10 cellular contexts compared by ENCODE assay signal in genomic region chr17:16980813-16981731, GRCh38. TPM values are rescaled to one million over a fixed set of nuclear protein-coding genes. Genes with fewer than 3 reads are reported as not detected.
DNase-seq lines count a peak whose midpoint lies in the region; ATAC-seq and TF ChIP-seq lines count a peak whose summit lies in the region.
"Had no signal": no experiment of that assay in that cellular context is flagged by ENCODE, and none has a peak within 500 bp of the region (broad histone marks: within the 10 kb centered on the region; RNA-seq: fewer than 3 reads in every experiment).

No MANE protein-coding gene starts in this region.

- DNase-seq in activated CD8-positive, alpha-beta memory T cell treated with anti-CD3 and anti-CD28 coated beads for 24 hours, result peak; percentile 28
- DNase-seq in activated CD8-positive, alpha-beta memory T cell treated with anti-CD3 and anti-CD28 coated beads, Interleukin-2, amount 10 ng/mL, durations not matched to agents 7 days and 5 days, result no peak
- DNase-seq in Peyer's patch (peak in 2 of 3 donors; percentile 79 to 81), GM19240 (ENCODE audit: insufficient read length, low spot score) (no peak), cerebellar nuclear complex (lab: John Stamatoyannopoulos, UW) (no peak)
- no peak for DNase-seq in activated naive CD4-positive, alpha-beta T cell treated with anti-CD3 and anti-CD28 coated beads, Interleukin-2, amount 50 U/mL, for 72 hours (ENCODE audit: low spot score in 2 of 2)

- H3K4me1 ChIP-seq in Peyer's patch, result peaks cover 0 to 4% (median 0%) of the 10 kb centered on the region in 4 donors

- no peaks in the 10 kb centered on the region for H3K36me3 ChIP-seq in Peyer's patch

- H3K36me3 Mint-ChIP-seq in activated CD8-positive, alpha-beta memory T cell treated with anti-CD3 and anti-CD28 coated beads, Interleukin-2, amount 10 ng/mL, durations not matched to agents 7 days and 5 days, result no peaks in the 10 kb centered on the region
- H3K36me3 Mint-ChIP-seq in stimulated activated memory B cell treated with anti-CD40 and anti-IgM and Interleukin-4, amounts not matched to agents 10 μg/mL and 1 μg/mL and 100 μg/mL, for 72 hours, result peaks cover 18% of the 10 kb centered on the region
- H3K36me3 Mint-ChIP-seq in activated naive CD4-positive, alpha-beta T cell treated with anti-CD3 and anti-CD28 coated beads, Interleukin-2, amount 50 U/mL, for 72 hours, result no peaks in the 10 kb centered on the region
- H3K36me3 Mint-ChIP-seq: mesothelial cell of epicardium had no signal

- H3K27ac ChIP-seq in Peyer's patch, result peak overlapping the region in 3 of 4 donors; percentile 25 to 85 (median 76)
- H3K27ac ChIP-seq: epithelial cell of prostate had no signal

- H3K4me3 ChIP-seq in Peyer's patch, result peak overlapping the region in 1 of 4 donors; percentile 1

- no peaks in the 10 kb centered on the region for H3K27me3 ChIP-seq in Peyer's patch

- peaks cover 15% of the 10 kb centered on the region for H3K4me1 Mint-ChIP-seq in activated CD8-positive, alpha-beta memory T cell treated with anti-CD3 and anti-CD28 coated beads, Interleukin-2, amount 10 ng/mL, durations not matched to agents 7 days and 5 days
- H3K4me1 Mint-ChIP-seq in stimulated activated memory B cell treated with anti-CD40 and anti-IgM and Interleukin-4, amounts not matched to agents 10 μg/mL and 1 μg/mL and 100 μg/mL, for 72 hours, result peaks cover 79% of the 10 kb centered on the region

- no peaks in the 10 kb centered on the region for H3K9me3 Mint-ChIP-seq in activated CD8-positive, alpha-beta memory T cell treated with anti-CD3 and anti-CD28 coated beads, Interleukin-2, amount 10 ng/mL, durations not matched to agents 7 days and 5 days (ENCODE audit: low read depth)
- peaks cover 2% of the 10 kb centered on the region for H3K9me3 Mint-ChIP-seq in stimulated activated memory B cell treated with anti-CD40 and anti-IgM and Interleukin-4, amounts not matched to agents 10 μg/mL and 1 μg/mL and 100 μg/mL, for 72 hours
- no peaks in the 10 kb centered on the region for H3K9me3 Mint-ChIP-seq in activated naive CD4-positive, alpha-beta T cell treated with anti-CD3 and anti-CD28 coated beads, Interleukin-2, amount 50 U/mL, for 72 hours

- no peaks in the 10 kb centered on the region for H3K27me3 Mint-ChIP-seq in activated CD8-positive, alpha-beta memory T cell treated with anti-CD3 and anti-CD28 coated beads, Interleukin-2, amount 10 ng/mL, durations not matched to agents 7 days and 5 days
- no peaks in the 10 kb centered on the region for H3K27me3 Mint-ChIP-seq in stimulated activated memory B cell treated with anti-CD40 and anti-IgM and Interleukin-4, amounts not matched to agents 10 μg/mL and 1 μg/mL and 100 μg/mL, for 72 hours

- ATAC-seq in activated CD8-positive, alpha-beta memory T cell treated with anti-CD3 and anti-CD28 coated beads, Interleukin-2, amount 10 ng/mL, durations not matched to agents 7 days and 5 days, result no peak
- ATAC-seq in HG02885 (IDR thresholded peaks at IDR 0.05; ENCODE audit: poor library complexity, unreplicated experiment), result peak; percentile 40
- ATAC-seq in stimulated activated memory B cell treated with anti-CD40 and anti-IgM and Interleukin-4, amounts not matched to agents 10 μg/mL and 1 μg/mL and 100 μg/mL, for 72 hours, result peak; percentile 90
- ATAC-seq in activated naive CD4-positive, alpha-beta T cell treated with anti-CD3 and anti-CD28 coated beads, Interleukin-2, amount 50 U/mL, for 72 hours, result no peak

- no peak for TF ChIP-seq CTCF in Peyer's patch (IDR thresholded peaks at IDR 0.05)

- no peaks in the 10 kb centered on the region for H3K9me3 ChIP-seq in Peyer's patch

- TF ChIP-seq POLR2A in Peyer's patch (IDR thresholded peaks at IDR 0.05), result no peak

- H3K27ac Mint-ChIP-seq in activated CD8-positive, alpha-beta memory T cell treated with anti-CD3 and anti-CD28 coated beads, Interleukin-2, amount 10 ng/mL, durations not matched to agents 7 days and 5 days, result no peak overlapping the region
- peak overlapping the region; percentile 98 for H3K27ac Mint-ChIP-seq in stimulated activated memory B cell treated with anti-CD40 and anti-IgM and Interleukin-4, amounts not matched to agents 10 μg/mL and 1 μg/mL and 100 μg/mL, for 72 hours
- H3K27ac Mint-ChIP-seq in activated naive CD4-positive, alpha-beta T cell treated with anti-CD3 and anti-CD28 coated beads, Interleukin-2, amount 50 U/mL, for 72 hours, result no peak overlapping the region
- H3K27ac Mint-ChIP-seq: mesothelial cell of epicardium had no signal

- CTCF ChIA-PET in activated CD8-positive, alpha-beta memory T cell treated with anti-CD3 and anti-CD28 coated beads, Interleukin-2, amount 10 ng/mL, durations not matched to agents 7 days and 5 days (lab: Charles Lee), result interaction anchor here (7.8 kb wide), 1 partner anchor 9 kb away, joined by 68 read pairs; no protein-coding TSS in a partner anchor

- no peak overlapping the region for H3K4me3 Mint-ChIP-seq in activated CD8-positive, alpha-beta memory T cell treated with anti-CD3 and anti-CD28 coated beads, Interleukin-2, amount 10 ng/mL, durations not matched to agents 7 days and 5 days
- H3K4me3 Mint-ChIP-seq in stimulated activated memory B cell treated with anti-CD40 and anti-IgM and Interleukin-4, amounts not matched to agents 10 μg/mL and 1 μg/mL and 100 μg/mL, for 72 hours, result peak overlapping the region; percentile 83
- H3K4me3 Mint-ChIP-seq: mesothelial cell of epicardium had no signal

RNA-seq across cellular contexts. Expression of gene TNFRSF13B, which starts 9.2 kb away (rescaled TPM):
- not detected for total RNA-seq in activated CD8-positive, alpha-beta memory T cell treated with anti-CD3 and anti-CD28 coated beads, Interleukin-2, amount 10 ng/mL, durations not matched to agents 7 days and 5 days
- total RNA-seq in Peyer's patch, result 10 to 100 TPM in 1 of 4 donors, 1 to 10 TPM in 1, not detected in 2; 3.2 to 86.6 TPM
- not detected for total RNA-seq in activated naive CD4-positive, alpha-beta T cell treated with anti-CD3 and anti-CD28 coated beads, Interleukin-2, amount 50 U/mL, for 72 hours
- total RNA-seq: mesothelial cell of epicardium had no signal

Comparison
In these comparisons a context has a peak if more than half of its experiments do, and no peak if none do; other contexts are left out.
1. DNase-seq: peak in activated CD8-positive, alpha-beta memory T cell treated with anti-CD3 and anti-CD28 coated beads for 24 hours (single experiment) and Peyer's patch (2 of 3); none in activated CD8-positive, alpha-beta memory T cell treated with anti-CD3 and anti-CD28 coated beads, Interleukin-2, amount 10 ng/mL, durations not matched to agents 7 days and 5 days (single experiment), GM19240 (single experiment), activated naive CD4-positive, alpha-beta T cell treated with anti-CD3 and anti-CD28 coated beads, Interleukin-2, amount 50 U/mL, for 72 hours (0 of 2) and cerebellar nuclear complex (0 of 2).
2. ATAC-seq: peak in HG02885 (single experiment) and stimulated activated memory B cell treated with anti-CD40 and anti-IgM and Interleukin-4, amounts not matched to agents 10 μg/mL and 1 μg/mL and 100 μg/mL, for 72 hours (single experiment); none in activated CD8-positive, alpha-beta memory T cell treated with anti-CD3 and anti-CD28 coated beads, Interleukin-2, amount 10 ng/mL, durations not matched to agents 7 days and 5 days (single experiment) and activated naive CD4-positive, alpha-beta T cell treated with anti-CD3 and anti-CD28 coated beads, Interleukin-2, amount 50 U/mL, for 72 hours (0 of 2).